In the genomic region with DNA sequence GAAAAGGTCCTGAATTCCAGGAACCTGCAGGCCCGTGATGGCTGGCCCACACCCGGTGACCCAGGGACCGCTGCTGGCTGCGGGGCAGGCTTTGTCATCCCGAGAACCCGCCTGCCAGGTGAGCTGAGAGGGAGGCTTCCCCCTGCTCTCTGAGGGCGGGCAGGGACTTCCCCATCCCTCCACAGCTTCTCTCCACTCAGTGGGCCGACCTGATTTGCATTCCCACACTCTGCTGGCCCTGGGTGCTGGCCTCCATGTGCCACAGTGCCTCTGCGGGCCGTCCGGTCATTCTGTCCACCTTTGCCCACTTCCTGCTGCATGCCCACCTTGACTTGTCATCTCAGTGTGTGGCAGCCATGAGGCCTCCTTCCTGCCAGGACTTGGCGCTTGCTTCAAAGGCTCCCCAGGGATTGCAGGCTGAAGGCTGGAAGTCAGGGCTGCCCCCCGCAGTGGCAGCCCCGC, we compare ENCODE assay signal across 10 cellular contexts. TPM values are rescaled to one million over a fixed set of nuclear protein-coding genes. Genes with fewer than 3 reads are reported as not detected.
DNase-seq lines count a peak whose midpoint lies in the region; ATAC-seq and TF ChIP-seq lines count a peak whose summit lies in the region.
"Had no signal": no experiment of that assay in that cellular context is flagged by ENCODE, and none has a peak within 500 bp of the region (broad histone marks: within the 10 kb centered on the region; RNA-seq: fewer than 3 reads in every experiment).

No MANE protein-coding gene starts in this region.

- H3K9ac ChIP-seq in Loucy (ENCODE audit: low read depth, low read length, poor library complexity, severe bottlenecking) = no peak overlapping the region

- no peaks in the 10 kb centered on the region for H3K27me3 ChIP-seq in Loucy (ENCODE audit: insufficient read depth, low read length, poor library complexity, severe bottlenecking)
- H3K27me3 ChIP-seq: esophagus squamous epithelium had no signal

- DNase-seq in activated CD4-positive, alpha-beta T cell treated with anti-CD3 and anti-CD28 coated beads, Interleukin-2, amount 50 U/mL, for 48 hours = peak; percentile 49 to 57
- DNase-seq in activated CD4-positive, alpha-beta T cell treated with anti-CD3 and anti-CD28 coated beads, Interleukin-2, amount 10 ng/mL, durations not matched to agents 24 days and 14 days = no peak
- peak; percentile 51 for DNase-seq in stimulated activated CD8-positive, alpha-beta memory T cell treated with anti-CD3 and anti-CD28 coated beads, Interleukin-4, amount 100 ng/mL, for 48 hours
- DNase-seq in Right ventricle myocardium inferior (ENCODE audit: missing footprints) (no peak), AG20443 (ENCODE audit: low spot score) (no peak), A172 (ENCODE audit: low spot score) (no peak)
- DNase-seq: esophagus squamous epithelium had no signal

- peaks cover 5% of the 10 kb centered on the region for H3K27me3 Mint-ChIP-seq in activated CD4-positive, alpha-beta T cell treated with anti-CD3 and anti-CD28 coated beads, Interleukin-2, amount 10 ng/mL, durations not matched to agents 24 days and 14 days

- no peaks in the 10 kb centered on the region for H3K9me2 ChIP-seq in Loucy (replicated peaks; ENCODE audit: low read depth, low read length)

- no peaks in the 10 kb centered on the region for H3K79me2 ChIP-seq in Loucy (ENCODE audit: insufficient read depth, low read length)

- H4K20me1 ChIP-seq in Loucy (ENCODE audit: insufficient read depth, low read length, poor library complexity, severe bottlenecking) = no peaks in the 10 kb centered on the region

- H3K9me3 ChIP-seq in HEK293 (ENCODE audit: control insufficient read depth, insufficient read depth, low read depth, low read length) = no peaks in the 10 kb centered on the region
- no peaks in the 10 kb centered on the region for H3K9me3 ChIP-seq in Loucy (ENCODE audit: insufficient read depth, low read depth, low read length)
- H3K9me3 ChIP-seq: esophagus squamous epithelium had no signal

- no peak overlapping the region for H3K27ac Mint-ChIP-seq in activated CD4-positive, alpha-beta T cell treated with anti-CD3 and anti-CD28 coated beads, Interleukin-2, amount 10 ng/mL, durations not matched to agents 24 days and 14 days

- CTCF ChIA-PET in HEK293 (lab: Yijun Ruan, JAX) = no interaction called here

- H3K4me1 ChIP-seq in HEK293 (ENCODE audit: control insufficient read depth, insufficient read depth, low read length) = no peaks in the 10 kb centered on the region; the same call in 1 of the 2 replicates
- H3K4me1 ChIP-seq in Loucy (ENCODE audit: insufficient read depth, low read length, poor library complexity, severe bottlenecking) = peaks cover 23% of the 10 kb centered on the region

- H3K4me3 ChIP-seq in HEK293 (ENCODE audit: low read depth, low read length) = no peak overlapping the region
- H3K4me3 ChIP-seq in Loucy (ENCODE audit: low read length, poor library complexity, severe bottlenecking) = no peak overlapping the region
- H3K4me3 ChIP-seq: esophagus squamous epithelium had no signal

- no peaks in the 10 kb centered on the region for H3K4me1 Mint-ChIP-seq in activated CD4-positive, alpha-beta T cell treated with anti-CD3 and anti-CD28 coated beads, Interleukin-2, amount 10 ng/mL, durations not matched to agents 24 days and 14 days

- no peaks in the 10 kb centered on the region for H3K9me3 Mint-ChIP-seq in activated CD4-positive, alpha-beta T cell treated with anti-CD3 and anti-CD28 coated beads, Interleukin-2, amount 10 ng/mL, durations not matched to agents 24 days and 14 days
- H3K9me3 Mint-ChIP-seq: nephron had no signal

- no peak overlapping the region for H3K27ac ChIP-seq in HEK293 (ENCODE audit: extremely low read depth, low read depth, low read length)
- H3K27ac ChIP-seq: esophagus squamous epithelium had no signal

- H2AFZ ChIP-seq in Loucy (ENCODE audit: low read length) = no peak overlapping the region

- intact Hi-C loops in activated CD4-positive, alpha-beta T cell treated with anti-CD3 and anti-CD28 coated beads, Interleukin-2, amount 10 ng/mL, durations not matched to agents 24 days and 14 days (cut with micrococcal nuclease) = no loop called here
- intact Hi-C loops in Right ventricle myocardium inferior (cut with DNase I) = no loop called here

- H3K4me2 ChIP-seq in Loucy (ENCODE audit: low read depth, low read length, poor library complexity, severe bottlenecking) = peak overlapping the region; percentile 13

- POLR2A ChIA-PET in HEK293 (lab: Yijun Ruan, JAX) = no interaction called here

- no peak for TF ChIP-seq CTCF in HEK293 (tag by site-specific recombination; IDR thresholded peaks at IDR 0.05)
- TF ChIP-seq CTCF in Loucy (conservative IDR thresholded peaks at IDR 0.05; ENCODE audit: low read length) = no peak

- H3K36me3 ChIP-seq in HEK293 (ENCODE audit: control insufficient read depth in 2 of 2, insufficient read depth in 1 of 2, low read length in 2 of 2) (no peaks in the 10 kb centered on the region), Loucy (ENCODE audit: insufficient read depth, low read length) (no peaks in the 10 kb centered on the region)
- H3K36me3 ChIP-seq: esophagus squamous epithelium had no signal

- H3K36me3 Mint-ChIP-seq in activated CD4-positive, alpha-beta T cell treated with anti-CD3 and anti-CD28 coated beads, Interleukin-2, amount 10 ng/mL, durations not matched to agents 24 days and 14 days (ENCODE audit: low read depth) = no peaks in the 10 kb centered on the region

- no peak for ATAC-seq in Right ventricle myocardium inferior

- H3K4me3 Mint-ChIP-seq in activated CD4-positive, alpha-beta T cell treated with anti-CD3 and anti-CD28 coated beads, Interleukin-2, amount 10 ng/mL, durations not matched to agents 24 days and 14 days = no peak overlapping the region
- H3K4me3 Mint-ChIP-seq: nephron had no signal

- no peaks in the 10 kb centered on the region for H3F3A ChIP-seq in Loucy (ENCODE audit: low read depth)

TF ChIP-seq in HEK293, 187 proteins besides CTCF, POLR2A, EP300 and RAD21:
- TF ChIP-seq ZIC2 (tag by site-specific recombination; IDR thresholded peaks at IDR 0.05) (peak; percentile 95), MEIS1 (CRISPR knock-in tag; IDR thresholded peaks at IDR 0.05; ENCODE audit: borderline replicate concordance) (no peak), ZNF202 (tag by site-specific recombination; IDR thresholded peaks at IDR 0.05; ENCODE audit: borderline replicate concordance) (no peak), GLIS1 (tag by site-specific recombination; IDR thresholded peaks at IDR 0.05) (peak; percentile 83), ZNF664 (tag by site-specific recombination; IDR thresholded peaks at IDR 0.05) (no peak), GLIS2 (tag by site-specific recombination; IDR thresholded peaks at IDR 0.05) (peak; percentile 28), ZFP3 (tag by site-specific recombination; IDR thresholded peaks at IDR 0.05; ENCODE audit: low read depth) (no peak), ZNF169 (tag by site-specific recombination; IDR thresholded peaks at IDR 0.05) (no peak), TCF7L2 (IDR thresholded peaks at IDR 0.05; ENCODE audit: borderline replicate concordance, low read depth, low read length) (no peak), ZNF768 (tag by site-specific recombination; IDR thresholded peaks at IDR 0.05) (no peak), ZNF274 (IDR thresholded peaks at IDR 0.05; ENCODE audit: low read length) (no peak), ZNF274 (tag by site-specific recombination; IDR thresholded peaks at IDR 0.05; ENCODE audit: borderline replicate concordance) (no peak), ZNF423 (tag by site-specific recombination; IDR thresholded peaks at IDR 0.05) (0 out of 2 replicates have a peak, but pooled peaks have one; percentile 64)

RNA-seq across cellular contexts. Expression of gene PALD1, which starts 35.3 kb away (rescaled TPM):
- 1.9 and 2.1 TPM in 2 replicates for total RNA-seq in activated CD4-positive, alpha-beta T cell treated with anti-CD3 and anti-CD28 coated beads, Interleukin-2, amount 10 ng/mL, durations not matched to agents 24 days and 14 days
- total RNA-seq in Right ventricle myocardium inferior = 5.1 TPM
- 4.0 and 5.8 TPM in 2 replicates for total RNA-seq in A172 (2014; rRNA removed; shearing (Covaris generic))

Comparison
In these comparisons a context has a peak if more than half of its experiments do, and no peak if none do; other contexts are left out.
1. DNase-seq: peak in activated CD4-positive, alpha-beta T cell treated with anti-CD3 and anti-CD28 coated beads, Interleukin-2, amount 50 U/mL, for 48 hours (2 of 2) and stimulated activated CD8-positive, alpha-beta memory T cell treated with anti-CD3 and anti-CD28 coated beads, Interleukin-4, amount 100 ng/mL, for 48 hours (single experiment); none in activated CD4-positive, alpha-beta T cell treated with anti-CD3 and anti-CD28 coated beads, Interleukin-2, amount 10 ng/mL, durations not matched to agents 24 days and 14 days (single experiment), Right ventricle myocardium inferior (single experiment), AG20443 (single experiment) and A172 (single experiment).